Comparison of ENCODE assay signal across 17 cellular contexts in the genomic region with DNA sequence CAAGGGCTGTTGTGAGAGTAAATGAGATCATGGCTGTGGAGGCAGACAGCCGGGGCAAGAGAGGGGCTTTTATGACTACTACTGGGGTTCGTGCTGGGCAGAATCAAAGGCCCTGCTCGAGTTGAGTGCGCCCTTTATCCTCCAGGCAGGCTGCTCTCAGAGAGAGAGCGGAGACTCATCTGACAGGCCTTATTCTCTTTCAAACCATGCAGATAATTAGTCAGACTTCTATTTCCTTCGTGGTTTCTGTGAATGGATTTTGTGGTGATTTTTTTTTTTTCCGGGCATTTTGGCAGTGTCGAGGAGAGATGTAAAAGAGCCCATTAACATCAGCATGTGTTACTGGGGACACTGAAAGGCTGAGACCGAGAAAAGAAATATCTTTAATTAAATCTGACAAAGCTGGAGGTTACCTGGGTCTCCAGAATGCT.
DNase-seq lines count a peak whose midpoint lies in the region; ATAC-seq, FAIRE-seq and TF ChIP-seq lines count a peak whose summit lies in the region.
"Had no signal": no experiment of that assay in that cellular context is flagged by ENCODE, and none has a peak within 500 bp of the region (broad histone marks: within the 10 kb centered on the region; RNA-seq: fewer than 3 reads in every experiment).

No MANE protein-coding gene starts in this region.

- H3K36me3 ChIP-seq in SJCRH30 (no peaks in the 10 kb centered on the region), keratinocyte (ENCODE audit: control insufficient read depth in 2 of 2, extremely low read depth in 1 of 2, insufficient read depth in 2 of 2, low read length in 2 of 2) (no peaks in the 10 kb centered on the region), transverse colon (no peaks in the 10 kb centered on the region)

- TF ChIP-seq EP300 in transverse colon (IDR thresholded peaks at IDR 0.05; ENCODE audit: low read depth): no peak

- no peaks in the 10 kb centered on the region for H3K36me3 Mint-ChIP-seq in activated CD8-positive, alpha-beta T cell treated with anti-CD3 and anti-CD28 coated beads for 36 hours (ENCODE audit: low read depth)
- H3K36me3 Mint-ChIP-seq in activated CD8-positive, alpha-beta T cell treated with anti-CD3 and anti-CD28 coated beads, Interleukin-2, amount 10 ng/mL, durations not matched to agents 7 days and 5 days (ENCODE audit: low read depth): no peaks in the 10 kb centered on the region

- H3K27me3 Mint-ChIP-seq in activated CD8-positive, alpha-beta T cell treated with anti-CD3 and anti-CD28 coated beads for 36 hours: no peaks in the 10 kb centered on the region
- no peaks in the 10 kb centered on the region for H3K27me3 Mint-ChIP-seq in activated CD8-positive, alpha-beta T cell treated with anti-CD3 and anti-CD28 coated beads, Interleukin-2, amount 10 ng/mL, durations not matched to agents 7 days and 5 days (ENCODE audit: low read depth)

- intact Hi-C loops in activated CD8-positive, alpha-beta T cell treated with anti-CD3 and anti-CD28 coated beads for 36 hours (cut with micrococcal nuclease): no loop called here
- intact Hi-C loops in left colon (cut with DNase I, micrococcal nuclease) (no loop called here), transverse colon (cut with DNase I; ENCODE audit: low total_unique reads) (no loop called here)

- WGBS in transverse colon (ENCODE audit: low coverage in 1 of 2), 2 donors: 64 to 71% methylated on average over 5 to 9 of the region's 9 CpGs

- in situ Hi-C loops in transverse colon (cut with MboI; ENCODE audit: low pct_ligation_motif_present in 1 of 4, low pct_unique_long_range_greater_than_20kb in 1 of 4, low sequenced_read_pairs in 3 of 4): no loop called here

- H3K4me2 ChIP-seq in keratinocyte (ENCODE audit: control insufficient read depth, extremely low read depth, insufficient read depth, low read depth, low read length): peak overlapping the region; percentile 45

- no peaks in the 10 kb centered on the region for H3K9me1 ChIP-seq in keratinocyte (ENCODE audit: control insufficient read depth, extremely low read depth, insufficient read depth, low read length)

- peak overlapping the region; percentile 15 for H2AFZ ChIP-seq in keratinocyte (ENCODE audit: control insufficient read depth, low read length)

- no peaks in the 10 kb centered on the region for H4K20me1 ChIP-seq in keratinocyte (ENCODE audit: control insufficient read depth, extremely low read depth, insufficient read depth, low read length)

- H3K4me1 Mint-ChIP-seq in activated CD8-positive, alpha-beta T cell treated with anti-CD3 and anti-CD28 coated beads for 36 hours (ENCODE audit: low read depth): no peaks in the 10 kb centered on the region
- H3K4me1 Mint-ChIP-seq in activated CD8-positive, alpha-beta T cell treated with anti-CD3 and anti-CD28 coated beads, Interleukin-2, amount 10 ng/mL, durations not matched to agents 7 days and 5 days (ENCODE audit: low read depth): no peaks in the 10 kb centered on the region

- TF ChIP-seq CTCF in activated CD8-positive, alpha-beta T cell treated with anti-CD3 and anti-CD28 coated beads for 36 hours (IDR thresholded peaks at IDR 0.05): no peak
- no peak for TF ChIP-seq CTCF in keratinocyte (optimal IDR thresholded peaks at IDR 0.05 in 1 of 3, IDR thresholded peaks at IDR 0.05 in 1 of 3, conservative IDR thresholded peaks at IDR 0.05 in 1 of 3; ENCODE audit: extremely low read depth in 1 of 3, insufficient read depth in 2 of 3, low read length in 3 of 3)
- no peak for TF ChIP-seq CTCF in transverse colon (IDR thresholded peaks at IDR 0.05)

- no peak overlapping the region for H3K27ac Mint-ChIP-seq in activated CD8-positive, alpha-beta T cell treated with anti-CD3 and anti-CD28 coated beads for 36 hours
- H3K27ac Mint-ChIP-seq in activated CD8-positive, alpha-beta T cell treated with anti-CD3 and anti-CD28 coated beads, Interleukin-2, amount 10 ng/mL, durations not matched to agents 7 days and 5 days: no peak overlapping the region
- H3K27ac Mint-ChIP-seq: T-helper 17 cell had no signal

- H3K4me1 ChIP-seq in SJCRH30: peaks cover 12% of the 10 kb centered on the region
- H3K4me1 ChIP-seq in keratinocyte (ENCODE audit: control insufficient read depth, extremely low read depth, insufficient read depth, low read length): peaks cover 3% of the 10 kb centered on the region
- no peaks in the 10 kb centered on the region for H3K4me1 ChIP-seq in transverse colon

- H3K9me3 ChIP-seq in SJCRH30 (replicated peaks): no peaks in the 10 kb centered on the region
- no peaks in the 10 kb centered on the region for H3K9me3 ChIP-seq in keratinocyte (ENCODE audit: control insufficient read depth, low read depth, low read length)
- no peaks in the 10 kb centered on the region for H3K9me3 ChIP-seq in transverse colon

- CTCF ChIA-PET in activated CD8-positive, alpha-beta T cell treated with anti-CD3 and anti-CD28 coated beads for 36 hours (lab: Charles Lee): no interaction called here
- CTCF ChIA-PET in activated CD8-positive, alpha-beta T cell treated with anti-CD3 and anti-CD28 coated beads, Interleukin-2, amount 10 ng/mL, durations not matched to agents 7 days and 5 days (lab: Charles Lee): no interaction called here

- no peaks in the 10 kb centered on the region for H3K27me3 ChIP-seq in SJCRH30
- H3K27me3 ChIP-seq in keratinocyte (ENCODE audit: control insufficient read depth, extremely low read depth, insufficient read depth, low read length): no peaks in the 10 kb centered on the region
- no peaks in the 10 kb centered on the region for H3K27me3 ChIP-seq in transverse colon

- H3K9me3 Mint-ChIP-seq in activated CD8-positive, alpha-beta T cell treated with anti-CD3 and anti-CD28 coated beads for 36 hours: no peaks in the 10 kb centered on the region
- no peaks in the 10 kb centered on the region for H3K9me3 Mint-ChIP-seq in activated CD8-positive, alpha-beta T cell treated with anti-CD3 and anti-CD28 coated beads, Interleukin-2, amount 10 ng/mL, durations not matched to agents 7 days and 5 days (ENCODE audit: insufficient read depth)

- peak overlapping the region; percentile 54 for H3K4me3 ChIP-seq in SJCRH30
- no peak overlapping the region for H3K4me3 ChIP-seq in keratinocyte (ENCODE audit: control insufficient read depth in 2 of 3, extremely low read depth in 1 of 3, insufficient read depth in 2 of 3, low read depth in 1 of 3, low read length in 3 of 3)
- H3K4me3 ChIP-seq in transverse colon: no peak overlapping the region

- peak overlapping the region; percentile 88 for H3K27ac ChIP-seq in SJCRH30
- H3K27ac ChIP-seq in keratinocyte (ENCODE audit: control insufficient read depth, insufficient read depth, low read length): no peak overlapping the region
- no peak overlapping the region for H3K27ac ChIP-seq in transverse colon

- dilution Hi-C loops in keratinocyte (cut with MboI; ENCODE audit: extremely low pct_ligation_motif_present, low sequenced_read_pairs): no loop called here

- no peak overlapping the region for H3K4me3 Mint-ChIP-seq in activated CD8-positive, alpha-beta T cell treated with anti-CD3 and anti-CD28 coated beads for 36 hours
- H3K4me3 Mint-ChIP-seq in activated CD8-positive, alpha-beta T cell treated with anti-CD3 and anti-CD28 coated beads, Interleukin-2, amount 10 ng/mL, durations not matched to agents 7 days and 5 days: no peak overlapping the region
- H3K4me3 Mint-ChIP-seq: T-helper 17 cell had no signal

- no peak for TF ChIP-seq POLR2A in transverse colon (IDR thresholded peaks at IDR 0.05)

- DNase-seq in activated CD8-positive, alpha-beta T cell treated with anti-CD3 and anti-CD28 coated beads for 36 hours: no peak
- DNase-seq in activated CD8-positive, alpha-beta T cell treated with anti-CD3 and anti-CD28 coated beads, Interleukin-2, amount 10 ng/mL, durations not matched to agents 7 days and 5 days: no peak
- DNase-seq in SJCRH30 (peak; percentile 43 to 69), keratinocyte (ENCODE audit: low read depth, low spot score) (no peak), superior temporal gyrus (ENCODE audit: extremely low spot score) (peak; percentile 28), left colon (no peak), HPDE6-E6E7 (ENCODE audit: extremely low spot score) (no peak), transverse colon (no peak)
- DNase-seq: activated CD4-positive, alpha-beta T cell treated with anti-CD3 and anti-CD28 coated beads for 48 hours; activated T-cell treated with anti-CD3 and anti-CD28 coated beads, Interleukin-2, amount 50 U/mL, for 1 hour; COR-L47; kidney; NCI-H1930; NCI-H774; T-helper 17 cell; trophoblast cell had no signal

- no peaks in the 10 kb centered on the region for H3K79me2 ChIP-seq in keratinocyte (ENCODE audit: control insufficient read depth, insufficient read depth, low read length)

- no peak overlapping the region for H3K9ac ChIP-seq in keratinocyte (ENCODE audit: control insufficient read depth, extremely low read depth, insufficient read depth, low read length)

- POLR2A ChIA-PET in activated CD8-positive, alpha-beta T cell treated with anti-CD3 and anti-CD28 coated beads for 36 hours (lab: Charles Lee): no interaction called here
- POLR2A ChIA-PET in activated CD8-positive, alpha-beta T cell treated with anti-CD3 and anti-CD28 coated beads, Interleukin-2, amount 10 ng/mL, durations not matched to agents 7 days and 5 days (lab: Charles Lee): no interaction called here

- peak; percentile 53 for ATAC-seq in activated CD8-positive, alpha-beta T cell treated with anti-CD3 and anti-CD28 coated beads for 36 hours
- ATAC-seq in activated CD8-positive, alpha-beta T cell treated with anti-CD3 and anti-CD28 coated beads, Interleukin-2, amount 10 ng/mL, durations not matched to agents 7 days and 5 days: no peak
- no peak for ATAC-seq in left colon
- ATAC-seq: T-helper 17 cell had no signal

- FAIRE-seq in keratinocyte (lab: Jason Lieb, UNC): no peak
- FAIRE-seq: A204.1, kidney had no signal

Comparison
In these comparisons a context has a peak if more than half of its experiments do, and no peak if none do; other contexts are left out.
1. DNase-seq: peak in SJCRH30 (2 of 2) and superior temporal gyrus (single experiment); none in activated CD8-positive, alpha-beta T cell treated with anti-CD3 and anti-CD28 coated beads for 36 hours (single experiment), activated CD8-positive, alpha-beta T cell treated with anti-CD3 and anti-CD28 coated beads, Interleukin-2, amount 10 ng/mL, durations not matched to agents 7 days and 5 days (single experiment), keratinocyte (single experiment), left colon (0 of 2), HPDE6-E6E7 (single experiment) and transverse colon (single experiment).